In genomic region chr20:35618032-35618371, GRCh38 we compare ENCODE assay signal across 8 cellular contexts. TPM values are rescaled to one million over a fixed set of nuclear protein-coding genes. Genes with fewer than 3 reads are reported as not detected.
DNase-seq lines count a peak whose midpoint lies in the region; ATAC-seq, FAIRE-seq and TF ChIP-seq lines count a peak whose summit lies in the region.

No MANE protein-coding gene starts in this region.

- no peaks in the 10 kb centered on the region for H3K9me3 Mint-ChIP-seq in astrocyte (ENCODE audit: unreplicated experiment)

- H3K4me3 ChIP-seq in cardiac muscle cell (peak overlapping the region; percentile 46), astrocyte (ENCODE audit: insufficient read depth, low read depth, low read length) (no peak overlapping the region), lower lobe of right lung (peak overlapping the region; percentile 66), upper lobe of right lung (peak overlapping the region; percentile 56)

- H4K20me1 ChIP-seq in astrocyte (ENCODE audit: insufficient read depth, low read length): peaks cover 11% of the 10 kb centered on the region

- no peak for TF ChIP-seq CTCF in cardiac muscle cell (IDR thresholded peaks at IDR 0.05; ENCODE audit: low read depth, low read length)
- no peak for TF ChIP-seq CTCF in astrocyte (IDR thresholded peaks at IDR 0.05; ENCODE audit: insufficient read depth, low read depth, low read length)
- no peak for TF ChIP-seq CTCF in lower lobe of right lung (IDR thresholded peaks at IDR 0.05)
- no peak for TF ChIP-seq CTCF in upper lobe of right lung (IDR thresholded peaks at IDR 0.05)

- no peaks in the 10 kb centered on the region for H3K36me3 ChIP-seq in cardiac muscle cell
- peaks cover 7% of the 10 kb centered on the region for H3K36me3 ChIP-seq in astrocyte (ENCODE audit: insufficient read depth, low read length)
- H3K36me3 ChIP-seq in lower lobe of right lung: no peaks in the 10 kb centered on the region
- H3K36me3 ChIP-seq in upper lobe of right lung: peaks cover 15% of the 10 kb centered on the region

- H3K4me2 ChIP-seq in astrocyte (ENCODE audit: low read length): peak overlapping the region; percentile 89

- H3K4me1 Mint-ChIP-seq in astrocyte (ENCODE audit: low read depth, unreplicated experiment): no peaks in the 10 kb centered on the region

- H3K27ac Mint-ChIP-seq in astrocyte (ENCODE audit: unreplicated experiment): no peak overlapping the region

- H2AFZ ChIP-seq in astrocyte (ENCODE audit: low read depth, low read length): no peak overlapping the region

- intact Hi-C loops in left ventricle myocardium superior (cut with micrococcal nuclease): no loop called here
- intact Hi-C loops in lower lobe of right lung (cut with DNase I): no loop called here
- intact Hi-C loops in upper lobe of right lung (cut with DNase I): no loop called here

- FAIRE-seq in astrocyte (lab: Jason Lieb, UNC): no peak

- H3K27ac ChIP-seq in cardiac muscle cell: peak overlapping the region; percentile 66
- H3K27ac ChIP-seq in astrocyte (ENCODE audit: low read depth, low read length): no peak overlapping the region
- H3K27ac ChIP-seq in lower lobe of right lung: peak overlapping the region; percentile 79
- H3K27ac ChIP-seq in upper lobe of right lung: no peak overlapping the region

- peaks cover 4% of the 10 kb centered on the region for H3K36me3 Mint-ChIP-seq in astrocyte (ENCODE audit: low read depth, unreplicated experiment)

- no peak for ATAC-seq in left ventricle myocardium superior
- no peak for ATAC-seq in lower lobe of right lung
- ATAC-seq in upper lobe of right lung: no peak
- ATAC-seq in GM18868 (IDR thresholded peaks at IDR 0.05; ENCODE audit: unreplicated experiment): no peak

- H3K27me3 ChIP-seq in cardiac muscle cell (no peaks in the 10 kb centered on the region), astrocyte (ENCODE audit: insufficient read depth, low read length) (no peaks in the 10 kb centered on the region), lower lobe of right lung (ENCODE audit: low read depth) (no peaks in the 10 kb centered on the region), upper lobe of right lung (no peaks in the 10 kb centered on the region)

- H3K9me3 ChIP-seq in cardiac muscle cell (ENCODE audit: low read depth) (no peaks in the 10 kb centered on the region), astrocyte (ENCODE audit: insufficient read depth, low read depth, low read length) (no peaks in the 10 kb centered on the region), lower lobe of right lung (no peaks in the 10 kb centered on the region), upper lobe of right lung (no peaks in the 10 kb centered on the region)

- H3K9ac ChIP-seq in astrocyte (ENCODE audit: low read length): peak overlapping the region; percentile 73

- no peaks in the 10 kb centered on the region for H3K79me2 ChIP-seq in astrocyte (ENCODE audit: insufficient read depth, low read length)

- DNase-seq in cardiac muscle cell (ENCODE audit: low read depth in 1 of 2, low spot score in 1 of 2) (no peak), left ventricle myocardium superior (no peak), astrocyte (ENCODE audit: low read depth) (no peak), lower lobe of right lung (no peak), upper lobe of right lung (no peak), Kasumi-1 (lab: John Stamatoyannopoulos, UW) (no peak), SK-N-DZ (ENCODE audit: low spot score) (no peak)

- peaks cover 6% of the 10 kb centered on the region for H3K27me3 Mint-ChIP-seq in astrocyte (ENCODE audit: low read depth, unreplicated experiment)

- H3K4me1 ChIP-seq in cardiac muscle cell (ENCODE audit: low read depth) (peaks cover 10% of the 10 kb centered on the region), astrocyte (ENCODE audit: insufficient read depth, low read length) (peaks cover 28% of the 10 kb centered on the region), lower lobe of right lung (peaks cover 33% of the 10 kb centered on the region), upper lobe of right lung (peaks cover 23% of the 10 kb centered on the region)

- H3K4me3 Mint-ChIP-seq in astrocyte (ENCODE audit: unreplicated experiment): peak overlapping the region; percentile 73

RNA-seq across cellular contexts. Expression of gene SPAG4, which starts 2.4 kb away (rescaled TPM):
- total RNA-seq in cardiac muscle cell: 12.8 and 44.6 TPM in 2 replicates
- polyA plus RNA-seq in cardiac muscle cell: 27.9 and 107 TPM in 2 replicates
- 3.1 TPM for total RNA-seq in left ventricle myocardium superior
- 1.2 TPM in 2 replicates for total RNA-seq in astrocyte
- total RNA-seq in lower lobe of right lung: 4.2 TPM
- 2.9 TPM for total RNA-seq in upper lobe of right lung
- 2.9 and 7.8 TPM in 2 replicates for polyA plus RNA-seq in SK-N-DZ (2014; cell fraction: cytosol; rRNA removed)
- 46.8 and 53.6 TPM in 2 replicates for polyA plus RNA-seq in SK-N-DZ (2014; cell fraction: nucleus; rRNA removed)

RNA-seq across cellular contexts. Expression of gene CPNE1, which starts 46.7 kb away (rescaled TPM):
- 172 and 355 TPM in 2 replicates for total RNA-seq in cardiac muscle cell
- 225 and 377 TPM in 2 replicates for polyA plus RNA-seq in cardiac muscle cell
- 46.6 TPM for total RNA-seq in left ventricle myocardium superior
- 194 and 200 TPM in 2 replicates for total RNA-seq in astrocyte
- 154 TPM for total RNA-seq in lower lobe of right lung
- 179 TPM for total RNA-seq in upper lobe of right lung
- polyA plus RNA-seq in SK-N-DZ (2014; cell fraction: cytosol; rRNA removed): 380 and 415 TPM in 2 replicates
- 552 and 706 TPM in 2 replicates for polyA plus RNA-seq in SK-N-DZ (2014; cell fraction: nucleus; rRNA removed)

RNA-seq across cellular contexts. Expression of gene RBM12, which starts 46.7 kb away (rescaled TPM):
- total RNA-seq in cardiac muscle cell (38.5 and 43.3 TPM in 2 replicates), left ventricle myocardium superior (45.7 TPM), astrocyte (78.1 and 88.4 TPM in 2 replicates), lower lobe of right lung (70.5 TPM), upper lobe of right lung (72.5 TPM)
- 28.8 and 29.1 TPM in 2 replicates for polyA plus RNA-seq in cardiac muscle cell
- 66.0 and 74.4 TPM in 2 replicates for polyA plus RNA-seq in SK-N-DZ (2014; cell fraction: cytosol; rRNA removed)
- 42.8 and 49.3 TPM in 2 replicates for polyA plus RNA-seq in SK-N-DZ (2014; cell fraction: nucleus; rRNA removed)

Comparison
In these comparisons a context has a peak if more than half of its experiments do, and no peak if none do; other contexts are left out.
1. H3K27ac ChIP-seq: peak in cardiac muscle cell (single experiment) and lower lobe of right lung (single experiment); none in astrocyte (single experiment) and upper lobe of right lung (single experiment).